Comparison of ENCODE assay signal across 15 cellular contexts in the genomic region with DNA sequence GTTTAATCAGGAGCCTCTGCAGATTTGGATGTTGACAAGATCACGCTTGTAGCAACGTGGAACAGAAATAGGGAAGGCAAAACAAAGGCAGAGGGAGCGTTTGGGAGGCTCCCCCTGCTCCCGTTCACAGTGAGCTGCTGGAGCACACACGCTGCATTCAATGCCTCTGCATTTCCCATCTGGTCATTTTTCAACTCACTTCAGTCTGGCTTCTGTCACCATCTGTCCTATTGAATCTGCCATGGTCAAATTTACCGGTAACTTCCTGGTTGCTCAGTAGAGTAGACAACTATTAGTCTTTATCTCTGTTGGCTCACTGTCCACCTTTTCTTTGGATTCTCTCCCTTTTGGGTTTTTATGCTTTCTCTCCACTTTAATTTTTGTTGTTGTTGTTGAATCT.
"Had no signal": no experiment of that assay in that cellular context is flagged by ENCODE, and none has a peak within 500 bp of the region (broad histone marks: within the 10 kb centered on the region; RNA-seq: fewer than 3 reads in every experiment).

No MANE protein-coding gene starts in this region.

- H3K27me3 ChIP-seq: body of pancreas, colonic mucosa, left lung, upper lobe of right lung had no signal

- H3K27ac ChIP-seq: body of pancreas, colonic mucosa, left lung, upper lobe of right lung, VCaP had no signal

- DNase-seq: activated CD4-positive, alpha-beta memory T cell treated with anti-CD3 and anti-CD28 coated beads, Interleukin-2, amount 10 ng/mL, durations not matched to agents 7 days and 5 days; activated CD8-positive, alpha-beta memory T cell treated with anti-CD3 and anti-CD28 coated beads, Interleukin-2, amount 10 ng/mL, durations not matched to agents 7 days and 5 days; activated naive CD8-positive, alpha-beta T cell treated with anti-CD3 and anti-CD28 coated beads, Interleukin-2, amount 10 ng/mL, durations not matched to agents 7 days and 5 days; body of pancreas; colonic mucosa; foreskin melanocyte; kidney; left lung; nucleus accumbens; retina; stimulated activated CD4-positive, alpha-beta T cell treated with anti-CD3 and anti-CD28 coated beads, Interleukin-1b, Interleukin-23, amount 100 ng/mL, for 48 hours; stimulated activated CD8-positive, alpha-beta memory T cell treated with anti-CD3 and anti-CD28 coated beads, Interleukin-4, amount 100 ng/mL, for 48 hours; stimulated activated naive CD4-positive, alpha-beta T cell; upper lobe of right lung had no signal

- H3K36me3 ChIP-seq: colonic mucosa, left lung, upper lobe of right lung had no signal

- H3K4me3 ChIP-seq: body of pancreas, colonic mucosa, left lung, upper lobe of right lung had no signal

- H3K9me3 ChIP-seq: body of pancreas, colonic mucosa, left lung, upper lobe of right lung had no signal
